21 cellular contexts compared by ENCODE assay signal in the genomic region with DNA sequence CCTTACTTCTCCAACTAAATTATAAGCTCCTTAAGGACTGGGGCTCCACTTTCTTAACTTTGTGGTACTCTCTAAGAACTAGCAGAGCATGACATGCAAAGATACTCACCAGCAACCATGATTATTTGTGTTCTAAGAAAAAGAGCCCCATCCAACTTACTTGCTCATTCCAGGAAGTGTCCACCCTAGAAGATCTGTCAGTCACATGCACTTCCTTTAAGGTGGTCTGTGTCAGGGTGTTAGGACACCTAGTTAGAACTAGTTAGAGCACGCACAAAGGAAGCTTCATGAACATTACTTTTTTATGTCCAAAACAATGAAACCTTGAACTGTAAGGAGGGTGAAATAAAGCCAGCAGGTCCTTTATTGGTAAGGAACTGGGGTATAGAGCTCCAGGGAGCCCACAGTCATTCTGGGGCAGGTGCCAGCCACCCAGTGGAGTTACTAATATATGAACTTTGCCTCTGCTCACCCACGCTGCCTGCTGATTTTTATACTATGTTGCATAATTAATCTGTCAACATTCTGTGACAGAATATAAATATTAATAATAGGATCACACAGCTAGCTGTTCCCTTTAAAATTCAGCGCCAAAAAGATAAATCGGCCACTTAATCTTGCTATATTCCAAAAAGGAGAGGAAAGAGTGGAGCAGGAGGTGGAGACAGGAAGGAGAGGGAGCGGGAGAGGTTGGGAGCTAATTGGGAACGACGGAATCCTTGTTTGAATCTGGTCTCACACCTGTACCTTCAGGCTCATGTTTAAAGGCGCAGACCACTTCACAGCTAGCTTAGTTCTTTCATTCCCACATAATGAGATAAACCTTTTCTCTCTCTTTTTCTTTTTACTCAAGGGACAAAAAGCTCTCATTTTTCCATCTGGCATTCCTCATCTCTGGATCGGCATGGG.
DNase-seq lines count a peak whose midpoint lies in the region; ATAC-seq and TF ChIP-seq lines count a peak whose summit lies in the region.
"Had no signal": no experiment of that assay in that cellular context is flagged by ENCODE, and none has a peak within 500 bp of the region (broad histone marks: within the 10 kb centered on the region; RNA-seq: fewer than 3 reads in every experiment).

No MANE protein-coding gene starts in this region.

- no peak overlapping the region for H3K4me3 ChIP-seq in DND-41 (ENCODE audit: low read depth in 1 of 2, low read length in 2 of 2)
- H3K4me3 ChIP-seq in GM23338 = no peak overlapping the region
- no peak overlapping the region for H3K4me3 ChIP-seq in neural progenitor cell
- H3K4me3 ChIP-seq: BLaER1 treated with 17β-estradiol and CSF1 and Interleukin-3, amounts not matched to agents 10 nM and 100 nM; K562; Peyer's patch had no signal

- H4K20me1 ChIP-seq in DND-41 (ENCODE audit: insufficient read depth, low read length) (no peaks in the 10 kb centered on the region), GM23338 (replicated peaks; ENCODE audit: insufficient read depth) (no peaks in the 10 kb centered on the region), neural progenitor cell (ENCODE audit: low read depth) (no peaks in the 10 kb centered on the region)
- H4K20me1 ChIP-seq: BLaER1 treated with 17β-estradiol and CSF1 and Interleukin-3, amounts not matched to agents 10 nM and 100 nM had no signal

- no peaks in the 10 kb centered on the region for H3F3A ChIP-seq in GM23338 (replicated peaks; ENCODE audit: low read depth)
- H3F3A ChIP-seq in neural progenitor cell (ENCODE audit: low read depth) = peaks cover 10% of the 10 kb centered on the region

- H3K4me1 Mint-ChIP-seq in GM23338 = peaks cover 45% of the 10 kb centered on the region
- H3K4me1 Mint-ChIP-seq in neural progenitor cell = peaks cover 56% of the 10 kb centered on the region

- H3K4me2 ChIP-seq in DND-41 (ENCODE audit: insufficient read depth, low read length) (no peak overlapping the region), GM23338 (0 out of 2 replicates have a peak overlapping the region, but pooled peaks have one; percentile 23), neural progenitor cell (peak overlapping the region; percentile 10)

- no peaks in the 10 kb centered on the region for H3K9me3 ChIP-seq in DND-41 (ENCODE audit: insufficient read depth, low read length, severe bottlenecking)
- H3K9me3 ChIP-seq in neural progenitor cell (ENCODE audit: low read depth) = no peaks in the 10 kb centered on the region
- H3K9me3 ChIP-seq: Peyer's patch had no signal

- TF ChIP-seq CTCF in DND-41 (IDR thresholded peaks at IDR 0.05; ENCODE audit: borderline replicate concordance, extremely low read depth, low read length, poor library complexity, severe bottlenecking) (no peak), GM23338 (conservative IDR thresholded peaks at IDR 0.05; ENCODE audit: low read depth in 2 of 2) (no peak), neural progenitor cell (IDR thresholded peaks at IDR 0.05) (no peak), foreskin keratinocyte (conservative IDR thresholded peaks at IDR 0.05) (no peak)

- DNase-seq in DND-41 = no peak
- DNase-seq in GM23338 (ENCODE audit: low spot score) = no peak
- peak; percentile 70 for DNase-seq in cerebellar cortex (ENCODE audit: low spot score)
- DNase-seq in neural progenitor cell (ENCODE audit: low spot score) = no peak
- no peak for DNase-seq in stimulated activated naive CD4-positive, alpha-beta T cell treated with Interleukin-2 at 50 U/mL for 16 hours (lab: John Stamatoyannopoulos, UW)
- DNase-seq in kidney glomerular epithelial cell (lab: John Stamatoyannopoulos, UW) = no peak
- DNase-seq in foreskin keratinocyte = no peak
- DNase-seq: Calu3; CD8-positive, alpha-beta T cell; DMS53; HCEC 1CT; NCI-H1105; NCI-H187; NCI-H2107; NCI-H510A; NCI-H748 treated with DMSO at 0.1 percent for 48 hours; NK-92 treated with Interleukin-12 subunit alpha and Interleukin-12 subunit beta, amount 100 ng/mL, for 24 hours; Peyer's patch had no signal

- ATAC-seq in DND-41 (ENCODE audit: insufficient read depth, low read depth) = peak; percentile 54; the same call in 2 of the 3 replicates
- ATAC-seq in GM23338 = no peak
- no peak for ATAC-seq in foreskin keratinocyte
- ATAC-seq: CD8-positive, alpha-beta T cell; K562; Right ventricle myocardium inferior had no signal

- H3K27ac ChIP-seq in DND-41 (ENCODE audit: low read length) (no peak overlapping the region), GM23338 (ENCODE audit: low read depth) (no peak overlapping the region), neural progenitor cell (no peak overlapping the region), foreskin keratinocyte (no peak overlapping the region)
- H3K27ac ChIP-seq: BLaER1 treated with 17β-estradiol and CSF1 and Interleukin-3, amounts not matched to agents 10 nM and 100 nM; Peyer's patch had no signal

- H3K27me3 ChIP-seq in DND-41 (ENCODE audit: insufficient read depth, low read length, poor library complexity) = no peaks in the 10 kb centered on the region
- no peaks in the 10 kb centered on the region for H3K27me3 ChIP-seq in GM23338 (ENCODE audit: insufficient read depth)
- no peaks in the 10 kb centered on the region for H3K27me3 ChIP-seq in neural progenitor cell
- no peaks in the 10 kb centered on the region for H3K27me3 ChIP-seq in foreskin keratinocyte
- H3K27me3 ChIP-seq: BLaER1 treated with 17β-estradiol and CSF1 and Interleukin-3, amounts not matched to agents 10 nM and 100 nM; Peyer's patch had no signal

- H3K9me2 ChIP-seq in GM23338 (ENCODE audit: insufficient read depth) = no peaks in the 10 kb centered on the region

- H3K79me2 ChIP-seq in DND-41 (ENCODE audit: insufficient read depth, low read length) (no peaks in the 10 kb centered on the region), GM23338 (replicated peaks; ENCODE audit: insufficient read depth) (no peaks in the 10 kb centered on the region), neural progenitor cell (ENCODE audit: low read depth) (no peaks in the 10 kb centered on the region)

- no peaks in the 10 kb centered on the region for H3K36me3 ChIP-seq in DND-41 (ENCODE audit: insufficient read depth, low read length)
- H3K36me3 ChIP-seq in GM23338 (ENCODE audit: insufficient read depth) = no peaks in the 10 kb centered on the region
- no peaks in the 10 kb centered on the region for H3K36me3 ChIP-seq in neural progenitor cell
- H3K36me3 ChIP-seq: BLaER1 treated with 17β-estradiol and CSF1 and Interleukin-3, amounts not matched to agents 10 nM and 100 nM; Peyer's patch had no signal

- H2AFZ ChIP-seq in DND-41 (ENCODE audit: low read depth, low read length) (no peak overlapping the region; the same call in 1 of the 2 replicates), GM23338 (0 out of 2 replicates have a peak overlapping the region, but pooled peaks have one; percentile 24), neural progenitor cell (replicated peaks) (peak overlapping the region; percentile 29)

- H3K36me3 Mint-ChIP-seq in GM23338 (ENCODE audit: low read depth) = no peaks in the 10 kb centered on the region
- H3K36me3 Mint-ChIP-seq in neural progenitor cell = no peaks in the 10 kb centered on the region
- H3K36me3 Mint-ChIP-seq: CD8-positive, alpha-beta T cell had no signal

- H3K27ac Mint-ChIP-seq in GM23338 (no peak overlapping the region), neural progenitor cell (no peak overlapping the region)
- H3K27ac Mint-ChIP-seq: CD8-positive, alpha-beta T cell had no signal

- H3K9ac ChIP-seq in DND-41 (ENCODE audit: low read depth, low read length) (no peak overlapping the region), neural progenitor cell (no peak overlapping the region)
- H3K9ac ChIP-seq: BLaER1 treated with 17β-estradiol and CSF1 and Interleukin-3, amounts not matched to agents 10 nM and 100 nM had no signal

- H3K4me3 Mint-ChIP-seq in GM23338 (no peak overlapping the region), neural progenitor cell (no peak overlapping the region)
- H3K4me3 Mint-ChIP-seq: CD8-positive, alpha-beta T cell had no signal

- H3K4me1 ChIP-seq in DND-41 (ENCODE audit: insufficient read depth, low read length) (peaks cover 20% of the 10 kb centered on the region), GM23338 (ENCODE audit: insufficient read depth) (peaks cover 48% of the 10 kb centered on the region), neural progenitor cell (peaks cover 37% of the 10 kb centered on the region), foreskin keratinocyte (no peaks in the 10 kb centered on the region)
- H3K4me1 ChIP-seq: Peyer's patch had no signal

- H3K9me3 Mint-ChIP-seq in GM23338 = no peaks in the 10 kb centered on the region
- peaks cover 2% of the 10 kb centered on the region for H3K9me3 Mint-ChIP-seq in neural progenitor cell
- H3K9me3 Mint-ChIP-seq: CD8-positive, alpha-beta T cell had no signal

- peaks cover 2% of the 10 kb centered on the region for H3K27me3 Mint-ChIP-seq in GM23338 (ENCODE audit: insufficient read depth, low read depth, poor library complexity)
- peaks cover 11% of the 10 kb centered on the region for H3K27me3 Mint-ChIP-seq in neural progenitor cell (ENCODE audit: insufficient read depth, low read depth)

TF ChIP-seq in GM23338, 12 proteins besides CTCF, POLR2A, EP300 and RAD21 (continues in another document):
- TF ChIP-seq, protein P1, sequence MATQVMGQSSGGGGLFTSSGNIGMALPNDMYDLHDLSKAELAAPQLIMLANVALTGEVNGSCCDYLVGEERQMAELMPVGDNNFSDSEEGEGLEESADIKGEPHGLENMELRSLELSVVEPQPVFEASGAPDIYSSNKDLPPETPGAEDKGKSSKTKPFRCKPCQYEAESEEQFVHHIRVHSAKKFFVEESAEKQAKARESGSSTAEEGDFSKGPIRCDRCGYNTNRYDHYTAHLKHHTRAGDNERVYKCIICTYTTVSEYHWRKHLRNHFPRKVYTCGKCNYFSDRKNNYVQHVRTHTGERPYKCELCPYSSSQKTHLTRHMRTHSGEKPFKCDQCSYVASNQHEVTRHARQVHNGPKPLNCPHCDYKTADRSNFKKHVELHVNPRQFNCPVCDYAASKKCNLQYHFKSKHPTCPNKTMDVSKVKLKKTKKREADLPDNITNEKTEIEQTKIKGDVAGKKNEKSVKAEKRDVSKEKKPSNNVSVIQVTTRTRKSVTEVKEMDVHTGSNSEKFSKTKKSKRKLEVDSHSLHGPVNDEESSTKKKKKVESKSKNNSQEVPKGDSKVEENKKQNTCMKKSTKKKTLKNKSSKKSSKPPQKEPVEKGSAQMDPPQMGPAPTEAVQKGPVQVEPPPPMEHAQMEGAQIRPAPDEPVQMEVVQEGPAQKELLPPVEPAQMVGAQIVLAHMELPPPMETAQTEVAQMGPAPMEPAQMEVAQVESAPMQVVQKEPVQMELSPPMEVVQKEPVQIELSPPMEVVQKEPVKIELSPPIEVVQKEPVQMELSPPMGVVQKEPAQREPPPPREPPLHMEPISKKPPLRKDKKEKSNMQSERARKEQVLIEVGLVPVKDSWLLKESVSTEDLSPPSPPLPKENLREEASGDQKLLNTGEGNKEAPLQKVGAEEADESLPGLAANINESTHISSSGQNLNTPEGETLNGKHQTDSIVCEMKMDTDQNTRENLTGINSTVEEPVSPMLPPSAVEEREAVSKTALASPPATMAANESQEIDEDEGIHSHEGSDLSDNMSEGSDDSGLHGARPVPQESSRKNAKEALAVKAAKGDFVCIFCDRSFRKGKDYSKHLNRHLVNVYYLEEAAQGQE (IDR thresholded peaks at IDR 0.05; ENCODE audit: unreplicated experiment) = no peak
- no peak for TF ChIP-seq ZNF114 (CRISPR knock-in tag; IDR thresholded peaks at IDR 0.05)
- no peak for TF ChIP-seq STAT1 (IDR thresholded peaks at IDR 0.05; ENCODE audit: unreplicated experiment)
- TF ChIP-seq CREB1 (CRISPR knock-in tag; IDR thresholded peaks at IDR 0.05; ENCODE audit: low read depth) = no peak
